ENCODE assay signal across 1 cellular context in genomic region chr20:34877002-34877264, GRCh38.
TF ChIP-seq lines count a peak whose summit lies in the region.

No MANE protein-coding gene starts in this region.

TF ChIP-seq in K562, 482 proteins besides CTCF, POLR2A, EP300 and RAD21:
- TF ChIP-seq BRD4 (IDR thresholded peaks at IDR 0.05) (0 out of 2 replicates have a peak, but pooled peaks have one; percentile 15), ATF7 (IDR thresholded peaks at IDR 0.05) (no peak), ZNF354B (CRISPR knock-in tag; IDR thresholded peaks at IDR 0.05) (no peak), ARID2 (IDR thresholded peaks at IDR 0.05) (0 out of 2 replicates have a peak, but pooled peaks have one; percentile 10), ZNF79 (CRISPR knock-in tag; IDR thresholded peaks at IDR 0.05; ENCODE audit: low read depth) (no peak), NFIX (CRISPR knock-in tag; IDR thresholded peaks at IDR 0.05; ENCODE audit: low read depth) (no peak), ZBTB40 (IDR thresholded peaks at IDR 0.05) (peak; percentile 66), ZBTB40 (CRISPR knock-in tag; IDR thresholded peaks at IDR 0.05) (no peak)
- TF ChIP-seq, protein P1, sequence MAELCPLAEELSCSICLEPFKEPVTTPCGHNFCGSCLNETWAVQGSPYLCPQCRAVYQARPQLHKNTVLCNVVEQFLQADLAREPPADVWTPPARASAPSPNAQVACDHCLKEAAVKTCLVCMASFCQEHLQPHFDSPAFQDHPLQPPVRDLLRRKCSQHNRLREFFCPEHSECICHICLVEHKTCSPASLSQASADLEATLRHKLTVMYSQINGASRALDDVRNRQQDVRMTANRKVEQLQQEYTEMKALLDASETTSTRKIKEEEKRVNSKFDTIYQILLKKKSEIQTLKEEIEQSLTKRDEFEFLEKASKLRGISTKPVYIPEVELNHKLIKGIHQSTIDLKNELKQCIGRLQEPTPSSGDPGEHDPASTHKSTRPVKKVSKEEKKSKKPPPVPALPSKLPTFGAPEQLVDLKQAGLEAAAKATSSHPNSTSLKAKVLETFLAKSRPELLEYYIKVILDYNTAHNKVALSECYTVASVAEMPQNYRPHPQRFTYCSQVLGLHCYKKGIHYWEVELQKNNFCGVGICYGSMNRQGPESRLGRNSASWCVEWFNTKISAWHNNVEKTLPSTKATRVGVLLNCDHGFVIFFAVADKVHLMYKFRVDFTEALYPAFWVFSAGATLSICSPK (IDR thresholded peaks at IDR 0.05; ENCODE audit: borderline replicate concordance) = 0 out of 2 replicates have a peak, but pooled peaks have one; percentile 22
